In the genomic region with DNA sequence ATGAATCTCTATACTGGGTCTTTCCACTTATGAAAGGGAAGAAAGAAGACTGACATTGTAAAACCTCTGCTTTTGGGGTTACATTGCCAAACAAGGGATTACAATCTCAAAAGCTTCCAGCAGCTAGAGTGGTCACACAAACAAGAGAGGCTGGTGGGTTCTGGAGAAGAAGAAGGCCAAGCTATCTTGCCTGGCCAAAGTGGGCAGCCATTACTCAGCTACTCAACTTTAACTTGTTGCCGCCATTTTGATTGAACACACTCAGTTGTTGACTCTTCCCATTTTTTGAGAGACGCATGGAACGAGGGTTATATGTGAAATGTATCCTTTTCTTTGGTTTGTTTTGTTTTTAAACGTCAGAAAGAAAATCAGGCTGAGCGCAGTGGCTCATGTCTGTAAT, we compare ENCODE assay signal across 21 cellular contexts.
"Had no signal": no experiment of that assay in that cellular context is flagged by ENCODE, and none has a peak within 500 bp of the region (broad histone marks: within the 10 kb centered on the region; RNA-seq: fewer than 3 reads in every experiment).

No MANE protein-coding gene starts in this region.

- H3K36me3 ChIP-seq: MG63, SJSA1 had no signal

- H3K9me3 ChIP-seq: MG63 had no signal

- H3K27me3 ChIP-seq: MG63, SJSA1 had no signal

- DNase-seq: Karpas-422, KG1, MG63, NCI-H1092, NCI-H1436, NCI-H187, NCI-H2029, NCI-H2081 treated with DMSO at 0.1 percent for 48 hours, NCI-H2171, NCI-H226, NCI-H446, NCI-H510A, NCI-H524 treated with DMSO at 0.1 percent for 48 hours, NCI-H69, NCI-H774, Right ventricle myocardium superior, RPMI8226, SIG-M5 had no signal

- H3K27ac ChIP-seq: SJSA1, SK-N-MC had no signal

- H3K4me3 ChIP-seq: MG63, SJSA1, SK-N-MC had no signal

- FAIRE-seq: RCC 7860 had no signal
